ENCODE assay signal across 26 cellular contexts in the genomic region with DNA sequence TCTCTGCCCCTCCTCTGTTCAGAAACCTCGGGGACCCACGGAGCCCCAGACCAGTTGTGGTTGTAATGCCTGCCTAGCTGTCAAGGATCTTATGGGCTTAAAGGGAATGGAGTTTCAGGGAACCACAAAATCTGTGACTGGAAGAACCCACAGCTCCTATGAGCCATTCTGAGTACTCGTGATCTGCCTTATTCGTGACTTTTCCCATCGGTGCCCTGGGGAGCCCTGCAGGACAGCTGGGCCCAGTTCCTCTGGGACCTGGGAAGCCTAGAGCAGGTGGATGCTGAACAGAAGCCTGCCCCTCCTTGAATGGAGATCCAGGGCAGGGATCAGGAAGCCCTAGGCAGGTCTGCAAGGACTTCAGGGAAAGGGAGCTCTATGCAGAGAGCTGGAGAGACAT. TPM values are rescaled to one million over a fixed set of nuclear protein-coding genes. Genes with fewer than 3 reads are reported as not detected.
"Had no signal": no experiment of that assay in that cellular context is flagged by ENCODE, and none has a peak within 500 bp of the region (broad histone marks: within the 10 kb centered on the region; RNA-seq: fewer than 3 reads in every experiment).

No MANE protein-coding gene starts in this region.

- H3K36me3 Mint-ChIP-seq: activated CD4-positive, alpha-beta memory T cell treated with anti-CD3 and anti-CD28 coated beads for 36 hours; activated naive CD4-positive, alpha-beta T cell treated with anti-CD3 and anti-CD28 coated beads, Interleukin-2, amount 50 U/mL, for 72 hours; IgD-negative memory B cell had no signal

- H3K27ac Mint-ChIP-seq: activated CD4-positive, alpha-beta memory T cell treated with anti-CD3 and anti-CD28 coated beads for 36 hours; activated CD4-positive, alpha-beta T cell treated with anti-CD3 and anti-CD28 coated beads, Interleukin-2, amount 10 ng/mL, durations not matched to agents 7 days and 5 days; activated naive CD4-positive, alpha-beta T cell treated with anti-CD3 and anti-CD28 coated beads, Interleukin-2, amount 50 U/mL, for 72 hours; activated naive CD8-positive, alpha-beta T cell treated with anti-CD3 and anti-CD28 coated beads, Interleukin-2, amount 50 U/mL, for 24 hours had no signal

- H3K4me2 ChIP-seq: SK-N-SH had no signal

- H3K4me3 ChIP-seq: Peyer's patch, SJCRH30 had no signal

- H3K9me3 ChIP-seq: Peyer's patch, SJCRH30, SK-N-SH had no signal

- H3K4me3 Mint-ChIP-seq: activated CD4-positive, alpha-beta memory T cell treated with anti-CD3 and anti-CD28 coated beads for 36 hours; activated CD4-positive, alpha-beta T cell treated with anti-CD3 and anti-CD28 coated beads, Interleukin-2, amount 10 ng/mL, durations not matched to agents 7 days and 5 days; activated naive CD8-positive, alpha-beta T cell treated with anti-CD3 and anti-CD28 coated beads, Interleukin-2, amount 50 U/mL, for 24 hours; activated T-cell treated with anti-CD3 and anti-CD28 coated beads, Interleukin-2, amount 50 U/mL, for 4 hours had no signal

- H3K4me1 ChIP-seq: Peyer's patch, SJCRH30 had no signal

- H3K4me1 Mint-ChIP-seq: activated CD4-positive, alpha-beta T cell treated with anti-CD3 and anti-CD28 coated beads, Interleukin-2, amount 10 ng/mL, durations not matched to agents 7 days and 5 days; activated naive CD8-positive, alpha-beta T cell treated with anti-CD3 and anti-CD28 coated beads, Interleukin-2, amount 50 U/mL, for 24 hours; IgD-negative memory B cell had no signal

- H3K36me3 ChIP-seq: Peyer's patch, SJCRH30 had no signal

- DNase-seq: activated CD4-positive, alpha-beta memory T cell treated with anti-CD3 and anti-CD28 coated beads for 36 hours; activated CD4-positive, alpha-beta T cell treated with anti-CD3 and anti-CD28 coated beads, Interleukin-2, amount 10 ng/mL, durations not matched to agents 7 days and 5 days; activated CD4-positive, CD25-positive, alpha-beta regulatory T cell; activated CD8-positive, alpha-beta memory T cell treated with anti-CD3 and anti-CD28 coated beads for 24 hours; activated effector memory CD4-positive, alpha-beta T cell treated with anti-CD3 and anti-CD28 coated beads, Interleukin-2, amount 50 U/mL, for 16 hours; activated naive CD4-positive, alpha-beta T cell treated with Interleukin-2 at 50 U/mL for 16 hours; activated naive CD8-positive, alpha-beta T cell treated with anti-CD3 and anti-CD28 coated beads, Interleukin-2, amount 50 U/mL, for 24 hours; activated T-cell treated with anti-CD3 and anti-CD28 coated beads, Interleukin-2, amount 50 U/mL, for 4 hours; amniotic stem cell; KG1; MV-4-11; NCI-H1092 treated with DMSO at 0.1 percent for 48 hours; NCI-H1417 treated with DMSO at 0.1 percent for 48 hours; NCI-H1694 treated with DMSO at 0.1 percent for 48 hours; NCI-H2029 treated with DMSO at 0.1 percent for 48 hours; NCI-H226; NCI-H526; Peyer's patch; Right ventricle myocardium superior; SJCRH30; SK-N-SH; T-helper 1 cell had no signal

- H3K9ac ChIP-seq: SK-N-SH had no signal

- ATAC-seq: activated naive CD4-positive, alpha-beta T cell treated with anti-CD3 and anti-CD28 coated beads, Interleukin-2, amount 50 U/mL, for 72 hours; activated naive CD8-positive, alpha-beta T cell treated with anti-CD3 and anti-CD28 coated beads, Interleukin-2, amount 50 U/mL, for 24 hours; activated T-cell treated with anti-CD3 and anti-CD28 coated beads, Interleukin-2, amount 50 U/mL, for 4 hours had no signal

- H3K9me3 Mint-ChIP-seq: activated CD4-positive, alpha-beta memory T cell treated with anti-CD3 and anti-CD28 coated beads for 36 hours; activated CD4-positive, alpha-beta T cell treated with anti-CD3 and anti-CD28 coated beads, Interleukin-2, amount 10 ng/mL, durations not matched to agents 7 days and 5 days; activated naive CD4-positive, alpha-beta T cell treated with anti-CD3 and anti-CD28 coated beads, Interleukin-2, amount 50 U/mL, for 72 hours; activated naive CD8-positive, alpha-beta T cell treated with anti-CD3 and anti-CD28 coated beads, Interleukin-2, amount 50 U/mL, for 24 hours; activated T-cell treated with anti-CD3 and anti-CD28 coated beads, Interleukin-2, amount 50 U/mL, for 4 hours; IgD-negative memory B cell had no signal

- H3K27me3 Mint-ChIP-seq: activated CD4-positive, alpha-beta memory T cell treated with anti-CD3 and anti-CD28 coated beads for 36 hours; activated CD4-positive, alpha-beta T cell treated with anti-CD3 and anti-CD28 coated beads, Interleukin-2, amount 10 ng/mL, durations not matched to agents 7 days and 5 days had no signal

- H3K27ac ChIP-seq: Peyer's patch, RWPE1, SJCRH30, VCaP had no signal

- H3K27me3 ChIP-seq: Peyer's patch, SJCRH30 had no signal

RNA-seq across cellular contexts. Expression of gene TTC12, which starts 42.1 kb away (rescaled TPM):
- total RNA-seq: SJCRH30 had no signal
